Comparison of ENCODE assay signal across 27 cellular contexts in genomic region chr13:38514575-38514974, GRCh38.
"Had no signal": no experiment of that assay in that cellular context is flagged by ENCODE, and none has a peak within 500 bp of the region (broad histone marks: within the 10 kb centered on the region; RNA-seq: fewer than 3 reads in every experiment).

No MANE protein-coding gene starts in this region.

- H3K27me3 ChIP-seq: gastroesophageal sphincter, neutrophil, right lobe of liver, testis had no signal

- H3K36me3 ChIP-seq: gastroesophageal sphincter, neutrophil, right lobe of liver had no signal

- H3K27me3 Mint-ChIP-seq: activated B cell treated with CpG ODN at 0.5 μM for 24 hours; activated CD8-positive, alpha-beta memory T cell treated with anti-CD3 and anti-CD28 coated beads, Interleukin-2, amount 10 ng/mL, durations not matched to agents 7 days and 5 days; effector memory CD8-positive, alpha-beta T cell had no signal

- H3K27ac ChIP-seq: gastroesophageal sphincter, neutrophil, right lobe of liver, testis had no signal

- H3K27ac Mint-ChIP-seq: activated B cell treated with CpG ODN at 0.5 μM for 24 hours; activated CD8-positive, alpha-beta memory T cell treated with anti-CD3 and anti-CD28 coated beads, Interleukin-2, amount 10 ng/mL, durations not matched to agents 7 days and 5 days; activated CD8-positive, alpha-beta T cell treated with anti-CD3 and anti-CD28 coated beads, Interleukin-2, amount 10 ng/mL, durations not matched to agents 7 days and 5 days; activated naive CD4-positive, alpha-beta T cell treated with anti-CD3 and anti-CD28 coated beads, Interleukin-2, amount 50 U/mL, for 24 hours; activated naive CD8-positive, alpha-beta T cell treated with anti-CD3 and anti-CD28 coated beads, Interleukin-2, amount 50 U/mL, for 24 hours; activated T-helper 2 cell treated with anti-CD3 and anti-CD28 coated beads, Interferon-gamma antibody, Interleukin-2, Interleukin-4, amounts not matched to agents 10 μg/mL and 5 μg/mL and 100 μg/mL, durations not matched to agents 14 hours and 24 hours and 36 hours; effector memory CD8-positive, alpha-beta T cell; mesothelial cell of epicardium; naive B cell; nephron progenitor cell had no signal

- H3K9me3 ChIP-seq: gastroesophageal sphincter, neutrophil, right lobe of liver, testis had no signal

- H3K4me1 Mint-ChIP-seq: activated B cell treated with CpG ODN at 0.5 μM for 24 hours; activated CD8-positive, alpha-beta memory T cell treated with anti-CD3 and anti-CD28 coated beads, Interleukin-2, amount 10 ng/mL, durations not matched to agents 7 days and 5 days; activated naive CD4-positive, alpha-beta T cell treated with anti-CD3 and anti-CD28 coated beads, Interleukin-2, amount 50 U/mL, for 24 hours; activated naive CD8-positive, alpha-beta T cell treated with anti-CD3 and anti-CD28 coated beads, Interleukin-2, amount 50 U/mL, for 24 hours; naive B cell; nephron progenitor cell had no signal

- DNase-seq: activated B cell treated with CpG ODN at 0.5 μM for 24 hours; activated CD4-positive, alpha-beta T cell treated with anti-CD3 and anti-CD28 coated beads, Interleukin-2, amount 50 U/mL, for 1 hour; activated CD8-positive, alpha-beta memory T cell treated with anti-CD3 and anti-CD28 coated beads, Interleukin-2, amount 10 ng/mL, durations not matched to agents 7 days and 5 days; activated CD8-positive, alpha-beta T cell treated with anti-CD3 and anti-CD28 coated beads, Interleukin-2, amount 10 ng/mL, durations not matched to agents 7 days and 5 days; activated naive CD8-positive, alpha-beta T cell treated with anti-CD3 and anti-CD28 coated beads, Interleukin-2, amount 50 U/mL, for 24 hours; activated T-cell treated with anti-CD3 and anti-CD28 coated beads, Interleukin-2, amount 50 U/mL, for 48 hours; amygdala; caudate nucleus; cortex of kidney; effector memory CD8-positive, alpha-beta T cell; hippocampal formation; left colon; naive B cell; nephron progenitor cell; right lobe of liver; stimulated activated CD4-positive, alpha-beta T cell treated with anti-CD3 and anti-CD28 coated beads, Interleukin-2, amount 100 ng/mL, for 48 hours; stimulated activated naive CD4-positive, alpha-beta T cell treated with Interleukin-2 at 50 U/mL for 16 hours; testis; trophoblast cell had no signal

- H3K4me1 ChIP-seq: gastroesophageal sphincter, right lobe of liver, testis had no signal

- ATAC-seq: activated CD8-positive, alpha-beta memory T cell treated with anti-CD3 and anti-CD28 coated beads, Interleukin-2, amount 10 ng/mL, durations not matched to agents 7 days and 5 days; activated CD8-positive, alpha-beta T cell treated with anti-CD3 and anti-CD28 coated beads, Interleukin-2, amount 10 ng/mL, durations not matched to agents 7 days and 5 days; activated naive CD8-positive, alpha-beta T cell treated with anti-CD3 and anti-CD28 coated beads, Interleukin-2, amount 50 U/mL, for 24 hours; effector memory CD8-positive, alpha-beta T cell; gastroesophageal sphincter; left colon; right lobe of liver had no signal

- H3K36me3 Mint-ChIP-seq: activated CD8-positive, alpha-beta memory T cell treated with anti-CD3 and anti-CD28 coated beads, Interleukin-2, amount 10 ng/mL, durations not matched to agents 7 days and 5 days; activated naive CD4-positive, alpha-beta T cell treated with anti-CD3 and anti-CD28 coated beads, Interleukin-2, amount 50 U/mL, for 24 hours; mesothelial cell of epicardium; naive B cell had no signal

- H3K4me3 Mint-ChIP-seq: activated B cell treated with CpG ODN at 0.5 μM for 24 hours; activated CD8-positive, alpha-beta memory T cell treated with anti-CD3 and anti-CD28 coated beads, Interleukin-2, amount 10 ng/mL, durations not matched to agents 7 days and 5 days; activated CD8-positive, alpha-beta T cell treated with anti-CD3 and anti-CD28 coated beads, Interleukin-2, amount 10 ng/mL, durations not matched to agents 7 days and 5 days; activated naive CD4-positive, alpha-beta T cell treated with anti-CD3 and anti-CD28 coated beads, Interleukin-2, amount 50 U/mL, for 24 hours; activated naive CD8-positive, alpha-beta T cell treated with anti-CD3 and anti-CD28 coated beads, Interleukin-2, amount 50 U/mL, for 24 hours; effector memory CD8-positive, alpha-beta T cell; mesothelial cell of epicardium; naive B cell; nephron progenitor cell had no signal

- H3K9me3 Mint-ChIP-seq: activated naive CD4-positive, alpha-beta T cell treated with anti-CD3 and anti-CD28 coated beads, Interleukin-2, amount 50 U/mL, for 24 hours; activated naive CD8-positive, alpha-beta T cell treated with anti-CD3 and anti-CD28 coated beads, Interleukin-2, amount 50 U/mL, for 24 hours; activated T-helper 2 cell treated with anti-CD3 and anti-CD28 coated beads, Interferon-gamma antibody, Interleukin-2, Interleukin-4, amounts not matched to agents 10 μg/mL and 5 μg/mL and 100 μg/mL, durations not matched to agents 14 hours and 24 hours and 36 hours had no signal

- FAIRE-seq: endothelial cell of umbilical vein, keratinocyte, urothelium cell line had no signal

- H3K4me3 ChIP-seq: gastroesophageal sphincter, right lobe of liver, testis had no signal
